Comparison of ENCODE assay signal across 1 cellular context in the genomic region with DNA sequence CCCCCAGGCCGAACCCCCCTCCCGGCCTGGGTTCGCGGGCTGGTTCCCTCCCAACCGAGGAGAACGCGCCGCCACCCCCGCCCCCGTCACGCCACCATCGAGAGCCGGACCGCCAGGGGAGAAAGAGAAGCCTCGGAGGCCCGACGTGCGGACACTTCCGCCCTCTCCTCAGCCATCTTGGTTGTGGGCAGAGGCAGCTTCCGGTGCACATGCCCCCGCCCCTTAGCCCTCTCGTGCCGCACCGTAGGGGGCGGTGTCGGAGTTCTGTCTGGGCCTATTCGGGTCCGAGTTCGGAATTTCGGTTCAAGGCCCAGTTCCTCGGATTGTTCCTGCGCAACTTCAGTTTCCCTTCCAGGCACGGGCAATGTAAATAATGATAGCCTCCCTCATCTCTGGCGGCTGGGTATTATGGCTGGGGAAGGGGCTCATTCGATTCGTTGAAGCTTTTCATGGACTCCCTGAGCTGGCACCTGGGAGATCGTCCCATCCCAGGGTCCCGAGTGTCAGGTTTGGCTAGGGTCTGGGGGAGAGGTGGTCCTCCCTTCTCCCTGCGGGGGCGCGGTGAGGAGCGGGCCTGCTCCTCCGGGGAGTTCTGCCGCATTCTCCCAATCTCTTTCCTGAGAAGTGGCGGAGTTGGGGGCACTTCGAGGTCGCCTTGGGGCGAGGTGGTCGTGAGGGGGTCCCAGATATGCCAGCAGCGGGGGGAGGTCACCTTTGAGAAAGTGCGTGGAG.
TF ChIP-seq lines count a peak whose summit lies in the region.

A gene with protein sequence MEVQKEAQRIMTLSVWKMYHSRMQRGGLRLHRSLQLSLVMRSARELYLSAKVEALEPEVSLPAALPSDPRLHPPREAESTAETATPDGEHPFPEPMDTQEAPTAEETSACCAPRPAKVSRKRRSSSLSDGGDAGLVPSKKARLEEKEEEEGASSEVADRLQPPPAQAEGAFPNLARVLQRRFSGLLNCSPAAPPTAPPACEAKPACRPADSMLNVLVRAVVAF (plus strand): TSS at position 225 of the 732 bp plus-strand sequence. CDS start 2,776 bp downstream, outside the sequence.
A gene with protein sequence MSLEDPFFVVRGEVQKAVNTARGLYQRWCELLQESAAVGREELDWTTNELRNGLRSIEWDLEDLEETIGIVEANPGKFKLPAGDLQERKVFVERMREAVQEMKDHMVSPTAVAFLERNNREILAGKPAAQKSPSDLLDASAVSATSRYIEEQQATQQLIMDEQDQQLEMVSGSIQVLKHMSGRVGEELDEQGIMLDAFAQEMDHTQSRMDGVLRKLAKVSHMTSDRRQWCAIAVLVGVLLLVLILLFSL (minus strand): TSS at position 189 of the 732 bp plus-strand sequence. CDS start 202 bp downstream, outside the sequence.

TF ChIP-seq in H1, 55 proteins besides CTCF, POLR2A, EP300 and RAD21:
- TF ChIP-seq JUND (IDR thresholded peaks at IDR 0.05; ENCODE audit: low read length) = 0 out of 2 replicates have a peak, but pooled peaks have one; percentile 25
- no peak for TF ChIP-seq KDM1A (IDR thresholded peaks at IDR 0.05; ENCODE audit: borderline replicate concordance, low read length)
- peak; percentile 56; the same call in 1 of the 2 replicates for TF ChIP-seq EGR1 (IDR thresholded peaks at IDR 0.05; ENCODE audit: borderline replicate concordance, low read depth, low read length)
- no peak for TF ChIP-seq CTBP2 (IDR thresholded peaks at IDR 0.05; ENCODE audit: borderline replicate concordance, insufficient read depth, insufficient read length, low read length)
- peak; percentile 78 for TF ChIP-seq TAF1 (IDR thresholded peaks at IDR 0.05; ENCODE audit: low read depth, low read length)
- TF ChIP-seq POLR2AphosphoS5 (IDR thresholded peaks at IDR 0.05; ENCODE audit: low read depth, low read length) = no peak; the same call in 1 of the 2 replicates
- TF ChIP-seq CHD1 (IDR thresholded peaks at IDR 0.05; ENCODE audit: low read depth, low read length) = no peak
- TF ChIP-seq JUN (IDR thresholded peaks at IDR 0.05; ENCODE audit: low read depth, low read length) = no peak
- TF ChIP-seq SP4 (IDR thresholded peaks at IDR 0.05; ENCODE audit: low read length) = peak; percentile 36; the same call in 1 of the 2 replicates
- TF ChIP-seq RBBP5 (IDR thresholded peaks at IDR 0.05; ENCODE audit: borderline replicate concordance, low read depth, low read length) = no peak
- peak; percentile 30 for TF ChIP-seq TAF7 (optimal IDR thresholded peaks at IDR 0.05; ENCODE audit: borderline replicate concordance, low read depth, low read length)
- TF ChIP-seq TBP (IDR thresholded peaks at IDR 0.05; ENCODE audit: low read depth, low read length) = peak; percentile 70; the same call in 1 of the 2 replicates
- TF ChIP-seq SP2 (IDR thresholded peaks at IDR 0.05; ENCODE audit: low read length) = peak; percentile 56; the same call in 1 of the 2 replicates
- TF ChIP-seq BACH1 (IDR thresholded peaks at IDR 0.05; ENCODE audit: low read length) = no peak
- TF ChIP-seq, protein P1, sequence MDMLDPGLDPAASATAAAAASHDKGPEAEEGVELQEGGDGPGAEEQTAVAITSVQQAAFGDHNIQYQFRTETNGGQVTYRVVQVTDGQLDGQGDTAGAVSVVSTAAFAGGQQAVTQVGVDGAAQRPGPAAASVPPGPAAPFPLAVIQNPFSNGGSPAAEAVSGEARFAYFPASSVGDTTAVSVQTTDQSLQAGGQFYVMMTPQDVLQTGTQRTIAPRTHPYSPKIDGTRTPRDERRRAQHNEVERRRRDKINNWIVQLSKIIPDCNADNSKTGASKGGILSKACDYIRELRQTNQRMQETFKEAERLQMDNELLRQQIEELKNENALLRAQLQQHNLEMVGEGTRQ (IDR thresholded peaks at IDR 0.05; ENCODE audit: low read length) = no peak
- TF ChIP-seq SAP30 (IDR thresholded peaks at IDR 0.05; ENCODE audit: insufficient read depth, insufficient replicate concordance, low read length) = peak; percentile 50
- peak; percentile 95 for TF ChIP-seq GABPA (IDR thresholded peaks at IDR 0.05; ENCODE audit: borderline replicate concordance, insufficient read depth, low read length)
- no peak for TF ChIP-seq RFX5 (IDR thresholded peaks at IDR 0.05; ENCODE audit: borderline replicate concordance, low read depth, low read length)
- peak; percentile 52; the same call in 1 of the 2 replicates for TF ChIP-seq PHF8 (conservative IDR thresholded peaks at IDR 0.05; ENCODE audit: low read depth, low read length)
- TF ChIP-seq, protein P2, sequence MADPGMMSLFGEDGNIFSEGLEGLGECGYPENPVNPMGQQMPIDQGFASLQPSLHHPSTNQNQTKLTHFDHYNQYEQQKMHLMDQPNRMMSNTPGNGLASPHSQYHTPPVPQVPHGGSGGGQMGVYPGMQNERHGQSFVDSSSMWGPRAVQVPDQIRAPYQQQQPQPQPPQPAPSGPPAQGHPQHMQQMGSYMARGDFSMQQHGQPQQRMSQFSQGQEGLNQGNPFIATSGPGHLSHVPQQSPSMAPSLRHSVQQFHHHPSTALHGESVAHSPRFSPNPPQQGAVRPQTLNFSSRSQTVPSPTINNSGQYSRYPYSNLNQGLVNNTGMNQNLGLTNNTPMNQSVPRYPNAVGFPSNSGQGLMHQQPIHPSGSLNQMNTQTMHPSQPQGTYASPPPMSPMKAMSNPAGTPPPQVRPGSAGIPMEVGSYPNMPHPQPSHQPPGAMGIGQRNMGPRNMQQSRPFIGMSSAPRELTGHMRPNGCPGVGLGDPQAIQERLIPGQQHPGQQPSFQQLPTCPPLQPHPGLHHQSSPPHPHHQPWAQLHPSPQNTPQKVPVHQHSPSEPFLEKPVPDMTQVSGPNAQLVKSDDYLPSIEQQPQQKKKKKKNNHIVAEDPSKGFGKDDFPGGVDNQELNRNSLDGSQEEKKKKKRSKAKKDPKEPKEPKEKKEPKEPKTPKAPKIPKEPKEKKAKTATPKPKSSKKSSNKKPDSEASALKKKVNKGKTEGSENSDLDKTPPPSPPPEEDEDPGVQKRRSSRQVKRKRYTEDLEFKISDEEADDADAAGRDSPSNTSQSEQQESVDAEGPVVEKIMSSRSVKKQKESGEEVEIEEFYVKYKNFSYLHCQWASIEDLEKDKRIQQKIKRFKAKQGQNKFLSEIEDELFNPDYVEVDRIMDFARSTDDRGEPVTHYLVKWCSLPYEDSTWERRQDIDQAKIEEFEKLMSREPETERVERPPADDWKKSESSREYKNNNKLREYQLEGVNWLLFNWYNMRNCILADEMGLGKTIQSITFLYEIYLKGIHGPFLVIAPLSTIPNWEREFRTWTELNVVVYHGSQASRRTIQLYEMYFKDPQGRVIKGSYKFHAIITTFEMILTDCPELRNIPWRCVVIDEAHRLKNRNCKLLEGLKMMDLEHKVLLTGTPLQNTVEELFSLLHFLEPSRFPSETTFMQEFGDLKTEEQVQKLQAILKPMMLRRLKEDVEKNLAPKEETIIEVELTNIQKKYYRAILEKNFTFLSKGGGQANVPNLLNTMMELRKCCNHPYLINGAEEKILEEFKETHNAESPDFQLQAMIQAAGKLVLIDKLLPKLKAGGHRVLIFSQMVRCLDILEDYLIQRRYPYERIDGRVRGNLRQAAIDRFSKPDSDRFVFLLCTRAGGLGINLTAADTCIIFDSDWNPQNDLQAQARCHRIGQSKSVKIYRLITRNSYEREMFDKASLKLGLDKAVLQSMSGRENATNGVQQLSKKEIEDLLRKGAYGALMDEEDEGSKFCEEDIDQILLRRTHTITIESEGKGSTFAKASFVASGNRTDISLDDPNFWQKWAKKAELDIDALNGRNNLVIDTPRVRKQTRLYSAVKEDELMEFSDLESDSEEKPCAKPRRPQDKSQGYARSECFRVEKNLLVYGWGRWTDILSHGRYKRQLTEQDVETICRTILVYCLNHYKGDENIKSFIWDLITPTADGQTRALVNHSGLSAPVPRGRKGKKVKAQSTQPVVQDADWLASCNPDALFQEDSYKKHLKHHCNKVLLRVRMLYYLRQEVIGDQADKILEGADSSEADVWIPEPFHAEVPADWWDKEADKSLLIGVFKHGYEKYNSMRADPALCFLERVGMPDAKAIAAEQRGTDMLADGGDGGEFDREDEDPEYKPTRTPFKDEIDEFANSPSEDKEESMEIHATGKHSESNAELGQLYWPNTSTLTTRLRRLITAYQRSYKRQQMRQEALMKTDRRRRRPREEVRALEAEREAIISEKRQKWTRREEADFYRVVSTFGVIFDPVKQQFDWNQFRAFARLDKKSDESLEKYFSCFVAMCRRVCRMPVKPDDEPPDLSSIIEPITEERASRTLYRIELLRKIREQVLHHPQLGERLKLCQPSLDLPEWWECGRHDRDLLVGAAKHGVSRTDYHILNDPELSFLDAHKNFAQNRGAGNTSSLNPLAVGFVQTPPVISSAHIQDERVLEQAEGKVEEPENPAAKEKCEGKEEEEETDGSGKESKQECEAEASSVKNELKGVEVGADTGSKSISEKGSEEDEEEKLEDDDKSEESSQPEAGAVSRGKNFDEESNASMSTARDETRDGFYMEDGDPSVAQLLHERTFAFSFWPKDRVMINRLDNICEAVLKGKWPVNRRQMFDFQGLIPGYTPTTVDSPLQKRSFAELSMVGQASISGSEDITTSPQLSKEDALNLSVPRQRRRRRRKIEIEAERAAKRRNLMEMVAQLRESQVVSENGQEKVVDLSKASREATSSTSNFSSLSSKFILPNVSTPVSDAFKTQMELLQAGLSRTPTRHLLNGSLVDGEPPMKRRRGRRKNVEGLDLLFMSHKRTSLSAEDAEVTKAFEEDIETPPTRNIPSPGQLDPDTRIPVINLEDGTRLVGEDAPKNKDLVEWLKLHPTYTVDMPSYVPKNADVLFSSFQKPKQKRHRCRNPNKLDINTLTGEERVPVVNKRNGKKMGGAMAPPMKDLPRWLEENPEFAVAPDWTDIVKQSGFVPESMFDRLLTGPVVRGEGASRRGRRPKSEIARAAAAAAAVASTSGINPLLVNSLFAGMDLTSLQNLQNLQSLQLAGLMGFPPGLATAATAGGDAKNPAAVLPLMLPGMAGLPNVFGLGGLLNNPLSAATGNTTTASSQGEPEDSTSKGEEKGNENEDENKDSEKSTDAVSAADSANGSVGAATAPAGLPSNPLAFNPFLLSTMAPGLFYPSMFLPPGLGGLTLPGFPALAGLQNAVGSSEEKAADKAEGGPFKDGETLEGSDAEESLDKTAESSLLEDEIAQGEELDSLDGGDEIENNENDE (IDR thresholded peaks at IDR 0.05; ENCODE audit: insufficient replicate concordance, low read length) = no peak
- no peak; the same call in 1 of the 2 replicates for TF ChIP-seq TEAD4 (IDR thresholded peaks at IDR 0.05; ENCODE audit: low read depth, low read length)
- no peak for TF ChIP-seq NRF1 (IDR thresholded peaks at IDR 0.05; ENCODE audit: low read depth, low read length)
- no peak for TF ChIP-seq MAFK (IDR thresholded peaks at IDR 0.05; ENCODE audit: low read depth, low read length)
- no peak for TF ChIP-seq CBX8 (IDR thresholded peaks at IDR 0.05; ENCODE audit: borderline replicate concordance, low read depth, low read length)
- TF ChIP-seq FOSL1 (IDR thresholded peaks at IDR 0.05; ENCODE audit: insufficient read depth, low read depth, low read length) = no peak
- peak; percentile 21 for TF ChIP-seq KDM4A (IDR thresholded peaks at IDR 0.05; ENCODE audit: low read depth, low read length, severe bottlenecking)
- TF ChIP-seq HDAC2 (IDR thresholded peaks at IDR 0.05; ENCODE audit: borderline replicate concordance in 1 of 2, low read depth in 2 of 2, low read length in 2 of 2) = no peak
- TF ChIP-seq NANOG (IDR thresholded peaks at IDR 0.05; ENCODE audit: insufficient read depth, low read depth, low read length, poor library complexity, severe bottlenecking) = no peak
- TF ChIP-seq, protein P3, sequence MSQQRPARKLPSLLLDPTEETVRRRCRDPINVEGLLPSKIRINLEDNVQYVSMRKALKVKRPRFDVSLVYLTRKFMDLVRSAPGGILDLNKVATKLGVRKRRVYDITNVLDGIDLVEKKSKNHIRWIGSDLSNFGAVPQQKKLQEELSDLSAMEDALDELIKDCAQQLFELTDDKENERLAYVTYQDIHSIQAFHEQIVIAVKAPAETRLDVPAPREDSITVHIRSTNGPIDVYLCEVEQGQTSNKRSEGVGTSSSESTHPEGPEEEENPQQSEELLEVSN (IDR thresholded peaks at IDR 0.05) = no peak
- TF ChIP-seq, protein P4, sequence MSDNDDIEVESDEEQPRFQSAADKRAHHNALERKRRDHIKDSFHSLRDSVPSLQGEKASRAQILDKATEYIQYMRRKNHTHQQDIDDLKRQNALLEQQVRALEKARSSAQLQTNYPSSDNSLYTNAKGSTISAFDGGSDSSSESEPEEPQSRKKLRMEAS (IDR thresholded peaks at IDR 0.05) = peak; percentile 81
- TF ChIP-seq YY1 (IDR thresholded peaks at IDR 0.05; ENCODE audit: low read depth, low read length) = peak; percentile 99
- peak; percentile 49; the same call in 1 of the 2 replicates for TF ChIP-seq SIX5 (IDR thresholded peaks at IDR 0.05; ENCODE audit: low read depth, low read length)
- TF ChIP-seq SIN3A (conservative IDR thresholded peaks at IDR 0.05 in 1 of 2, IDR thresholded peaks at IDR 0.05 in 1 of 2; ENCODE audit: low read depth in 1 of 2, low read length in 2 of 2) = peak; percentile 13 to 86; a peak in 2 of 4 replicates
- no peak for TF ChIP-seq HDAC6 (IDR thresholded peaks at IDR 0.05; ENCODE audit: low read depth, low read length)
- TF ChIP-seq, protein P5, sequence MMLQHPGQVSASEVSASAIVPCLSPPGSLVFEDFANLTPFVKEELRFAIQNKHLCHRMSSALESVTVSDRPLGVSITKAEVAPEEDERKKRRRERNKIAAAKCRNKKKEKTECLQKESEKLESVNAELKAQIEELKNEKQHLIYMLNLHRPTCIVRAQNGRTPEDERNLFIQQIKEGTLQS (IDR thresholded peaks at IDR 0.05; ENCODE audit: insufficient read depth, low read depth, low read length) = no peak
- TF ChIP-seq RXRA (IDR thresholded peaks at IDR 0.05; ENCODE audit: insufficient read depth, low read depth, low read length) = no peak
- TF ChIP-seq ZNF274 (IDR thresholded peaks at IDR 0.05; ENCODE audit: borderline replicate concordance, extremely low read depth, low read length) = no peak
- peak; percentile 49 for TF ChIP-seq CREB1 (IDR thresholded peaks at IDR 0.05)
- no peak for TF ChIP-seq GTF2F1 (IDR thresholded peaks at IDR 0.05; ENCODE audit: borderline replicate concordance, low read depth, low read length)
- TF ChIP-seq SUZ12 (IDR thresholded peaks at IDR 0.05; ENCODE audit: low read length) = no peak
- peak; percentile 63 for TF ChIP-seq KDM5A (IDR thresholded peaks at IDR 0.05; ENCODE audit: low read length)
- TF ChIP-seq CEBPB (IDR thresholded peaks at IDR 0.05; ENCODE audit: low read depth, low read length) = no peak
- peak; percentile 88 for TF ChIP-seq ASH2L (IDR thresholded peaks at IDR 0.05; ENCODE audit: low read length)
